Comparison of ENCODE assay signal across 10 cellular contexts in genomic region chr6:118663993-118664985, GRCh38. TPM values are rescaled to one million over a fixed set of nuclear protein-coding genes. Genes with fewer than 3 reads are reported as not detected.
DNase-seq lines count a peak whose midpoint lies in the region; ATAC-seq and TF ChIP-seq lines count a peak whose summit lies in the region.
"Had no signal": no experiment of that assay in that cellular context is flagged by ENCODE, and none has a peak within 500 bp of the region (broad histone marks: within the 10 kb centered on the region; RNA-seq: fewer than 3 reads in every experiment).

No MANE protein-coding gene starts in this region.

- peak overlapping the region; percentile 97 for H3K27ac Mint-ChIP-seq in stimulated activated naive CD8-positive, alpha-beta T cell treated with anti-CD3 and anti-CD28 coated beads, Interleukin-15, Interleukin-2, amounts not matched to agents 100 ng/mL and 50 ng/mL, for 24 hours

- peaks cover 31% of the 10 kb centered on the region for H3K36me3 Mint-ChIP-seq in stimulated activated naive CD8-positive, alpha-beta T cell treated with anti-CD3 and anti-CD28 coated beads, Interleukin-15, Interleukin-2, amounts not matched to agents 100 ng/mL and 50 ng/mL, for 24 hours (ENCODE audit: low read depth)

- no peaks in the 10 kb centered on the region for H3K27me3 Mint-ChIP-seq in stimulated activated naive CD8-positive, alpha-beta T cell treated with anti-CD3 and anti-CD28 coated beads, Interleukin-15, Interleukin-2, amounts not matched to agents 100 ng/mL and 50 ng/mL, for 24 hours

- H3K4me3 ChIP-seq in dorsolateral prefrontal cortex: peak overlapping the region in 44 of 59 donors; percentile 1 to 51 (median 31)

- H3K4me3 Mint-ChIP-seq in stimulated activated naive CD8-positive, alpha-beta T cell treated with anti-CD3 and anti-CD28 coated beads, Interleukin-15, Interleukin-2, amounts not matched to agents 100 ng/mL and 50 ng/mL, for 24 hours: peak overlapping the region; percentile 88

- intact Hi-C loops in dorsolateral prefrontal cortex (cut with DNase I): no loop called here

- peaks cover 88% of the 10 kb centered on the region for H3K4me1 Mint-ChIP-seq in stimulated activated naive CD8-positive, alpha-beta T cell treated with anti-CD3 and anti-CD28 coated beads, Interleukin-15, Interleukin-2, amounts not matched to agents 100 ng/mL and 50 ng/mL, for 24 hours (ENCODE audit: low read depth)

- DNase-seq in activated CD8-positive, alpha-beta memory T cell treated with anti-CD3 and anti-CD28 coated beads for 24 hours: peak; percentile 72
- DNase-seq in activated CD8-positive, alpha-beta memory T cell treated with anti-CD3 and anti-CD28 coated beads, Interleukin-2, amount 50 U/mL, for 48 hours: no peak
- DNase-seq in dorsolateral prefrontal cortex (no peak), NCI-H1417 treated with DMSO at 0.1 percent for 48 hours (lab: John Stamatoyannopoulos, UW) (no peak), islet precursor cell (no peak)
- DNase-seq: AML-193, Kasumi-1 had no signal

- ATAC-seq in HG03280 (IDR thresholded peaks at IDR 0.05; ENCODE audit: unreplicated experiment) (peak; percentile 37), HG03039 (IDR thresholded peaks at IDR 0.05; ENCODE audit: unreplicated experiment) (no peak)

- TF ChIP-seq CTCF in dorsolateral prefrontal cortex (IDR thresholded peaks at IDR 0.05 in 54 of 56, conservative IDR thresholded peaks at IDR 0.05 in 2 of 56; ENCODE audit: low read depth in 1 of 56, partially characterized antibody in 56 of 56): no peak

- H3K27ac ChIP-seq in dorsolateral prefrontal cortex: peak overlapping the region in 7 of 59 donors; percentile 3 to 54 (median 24)

- no peaks in the 10 kb centered on the region for H3K9me3 Mint-ChIP-seq in stimulated activated naive CD8-positive, alpha-beta T cell treated with anti-CD3 and anti-CD28 coated beads, Interleukin-15, Interleukin-2, amounts not matched to agents 100 ng/mL and 50 ng/mL, for 24 hours

- H3K27me3 ChIP-seq in dorsolateral prefrontal cortex: no peaks in the 10 kb centered on the region

RNA-seq across cellular contexts. Expression of gene CEP85L, which starts 12.9 kb away (rescaled TPM):
- 10 to 100 TPM; 25.2 to 62.1 (median 36.1) TPM for total RNA-seq in dorsolateral prefrontal cortex
